9 cellular contexts compared by ENCODE assay signal in genomic region chr1:226682841-226683800, GRCh38. TPM values are rescaled to one million over a fixed set of nuclear protein-coding genes. Genes with fewer than 3 reads are reported as not detected.
A peak's percentile ranks its signal among the peaks of the same experiment; 100 is the strongest.
DNase-seq lines count a peak whose midpoint lies in the region; ATAC-seq and TF ChIP-seq lines count a peak whose summit lies in the region.
"Had no signal": no experiment of that assay in that cellular context is flagged by ENCODE, and none has a peak within 500 bp of the region (broad histone marks: within the 10 kb centered on the region; RNA-seq: fewer than 3 reads in every experiment).

No MANE protein-coding gene starts in this region.

- no peaks in the 10 kb centered on the region for H4K20me1 ChIP-seq in SU-DHL-6 (ENCODE audit: low read depth, low read length)

- H3F3A ChIP-seq in SU-DHL-6 (ENCODE audit: insufficient read depth), result peaks cover 28% of the 10 kb centered on the region

- H3K4me1 ChIP-seq in spleen (peaks cover 0 to 100% (median 91%) of the 10 kb centered on the region in 6 donors), ovary (ENCODE audit: insufficient read depth) (peaks cover 4% of the 10 kb centered on the region)

- TF ChIP-seq EP300 in ovary (IDR thresholded peaks at IDR 0.05), result no peak

- no peak overlapping the region for H2AFZ ChIP-seq in SU-DHL-6 (ENCODE audit: low read depth, low read length, severe bottlenecking)

- H3K9me3 ChIP-seq in SU-DHL-6 (ENCODE audit: insufficient read depth, low read length) (no peaks in the 10 kb centered on the region), spleen (no peaks in the 10 kb centered on the region), ovary (no peaks in the 10 kb centered on the region)

- no peaks in the 10 kb centered on the region for H3K9me2 ChIP-seq in SU-DHL-6 (replicated peaks; ENCODE audit: insufficient read depth, low read length)

- no peak for DNase-seq in activated CD4-positive, CD25-positive, alpha-beta regulatory T cell (lab: John Stamatoyannopoulos, UW)
- DNase-seq in caudate nucleus (lab: John Stamatoyannopoulos, UW) (no peak), spleen (no peak), NCI-H1436 (lab: John Stamatoyannopoulos, UW) (no peak), NCI-H1092 (lab: John Stamatoyannopoulos, UW) (no peak), ovary (no peak)
- DNase-seq: right cardiac atrium had no signal

- no peaks in the 10 kb centered on the region for H3K36me3 ChIP-seq in SU-DHL-6 (ENCODE audit: low read length)
- peaks cover 0 to 17% (median 0%) of the 10 kb centered on the region in 6 donors for H3K36me3 ChIP-seq in spleen
- no peaks in the 10 kb centered on the region for H3K36me3 ChIP-seq in ovary

- ATAC-seq in activated CD4-positive, CD25-positive, alpha-beta regulatory T cell treated with anti-CD3 and anti-CD28 coated beads, Interleukin-2, amount 50 U/mL, for 24 hours, result peak; percentile 68 to 73
- ATAC-seq: right cardiac atrium had no signal

- TF ChIP-seq POLR2A in spleen (IDR thresholded peaks at IDR 0.05), result no peak
- no peak for TF ChIP-seq POLR2A in ovary (IDR thresholded peaks at IDR 0.05)

- H3K4me2 ChIP-seq in SU-DHL-6 (ENCODE audit: low read depth, low read length, poor library complexity, severe bottlenecking), result no peak overlapping the region

- H3K27ac ChIP-seq in SU-DHL-6 (ENCODE audit: low read depth, low read length) (peak overlapping the region; percentile 92), caudate nucleus (ENCODE audit: low read depth, low read length) (peak overlapping the region; percentile 54), spleen (peak overlapping the region in 5 of 8 donors; percentile 35 to 96 (median 91)), ovary (no peak overlapping the region)

- no peak overlapping the region for H3K9ac ChIP-seq in SU-DHL-6 (ENCODE audit: low read length)

- WGBS in spleen, 5 donors, result 68 to 82% (median 77%) methylated on average over 9 of the region's 9 CpGs
- 92 to 94% (median 94%) methylated on average over 9 of the region's 9 CpGs for WGBS in ovary, 3 donors

- TF ChIP-seq CTCF in SU-DHL-6 (IDR thresholded peaks at IDR 0.05; ENCODE audit: insufficient read depth, low read length, poor library complexity, severe bottlenecking) (no peak), spleen (IDR thresholded peaks at IDR 0.05 in 8 of 11, conservative IDR thresholded peaks at IDR 0.05 in 3 of 11) (no peak), ovary (IDR thresholded peaks at IDR 0.05) (no peak)

- H3K27me3 ChIP-seq in SU-DHL-6 (ENCODE audit: low read length), result no peaks in the 10 kb centered on the region
- H3K27me3 ChIP-seq in spleen (replicated peaks in 1 of 7), result no peaks in the 10 kb centered on the region
- no peaks in the 10 kb centered on the region for H3K27me3 ChIP-seq in ovary

- peaks cover 10% of the 10 kb centered on the region; the same call in 1 of the 2 replicates for H3K79me2 ChIP-seq in SU-DHL-6 (ENCODE audit: insufficient read depth, low read length)

- H3K4me3 ChIP-seq in SU-DHL-6 (ENCODE audit: insufficient read depth, low read length, poor library complexity, severe bottlenecking) (no peak overlapping the region), spleen (no peak overlapping the region), ovary (no peak overlapping the region)

- intact Hi-C loops in spleen (cut with DNase I; ENCODE audit: low total_unique reads) (no loop called here), ovary (cut with DNase I) (no loop called here)

RNA-seq across cellular contexts. Expression of gene ITPKB, which starts 56.0 kb away (rescaled TPM):
- total RNA-seq in spleen (10 to 100 TPM; 51.1 to 74.6 (median 68.2) TPM), ovary (10 to 100 TPM; 13.6 to 43.2 (median 20.5) TPM)
- polyA plus RNA-seq in spleen (10 to 100 TPM in 2 of 3 donors, 1 to 10 TPM in 1; 8.5 to 24.4 (median 11.8) TPM), ovary (10 to 100 TPM; 11.3 to 19.5 TPM)

Comparison
In these comparisons a context has a peak if more than half of its experiments do, and no peak if none do; other contexts are left out.
1. H3K27ac ChIP-seq: peak in SU-DHL-6 (single experiment), caudate nucleus (single experiment) and spleen (5 of 8); none in ovary (0 of 2).